Comparison of ENCODE assay signal across 8 cellular contexts in the genomic region with DNA sequence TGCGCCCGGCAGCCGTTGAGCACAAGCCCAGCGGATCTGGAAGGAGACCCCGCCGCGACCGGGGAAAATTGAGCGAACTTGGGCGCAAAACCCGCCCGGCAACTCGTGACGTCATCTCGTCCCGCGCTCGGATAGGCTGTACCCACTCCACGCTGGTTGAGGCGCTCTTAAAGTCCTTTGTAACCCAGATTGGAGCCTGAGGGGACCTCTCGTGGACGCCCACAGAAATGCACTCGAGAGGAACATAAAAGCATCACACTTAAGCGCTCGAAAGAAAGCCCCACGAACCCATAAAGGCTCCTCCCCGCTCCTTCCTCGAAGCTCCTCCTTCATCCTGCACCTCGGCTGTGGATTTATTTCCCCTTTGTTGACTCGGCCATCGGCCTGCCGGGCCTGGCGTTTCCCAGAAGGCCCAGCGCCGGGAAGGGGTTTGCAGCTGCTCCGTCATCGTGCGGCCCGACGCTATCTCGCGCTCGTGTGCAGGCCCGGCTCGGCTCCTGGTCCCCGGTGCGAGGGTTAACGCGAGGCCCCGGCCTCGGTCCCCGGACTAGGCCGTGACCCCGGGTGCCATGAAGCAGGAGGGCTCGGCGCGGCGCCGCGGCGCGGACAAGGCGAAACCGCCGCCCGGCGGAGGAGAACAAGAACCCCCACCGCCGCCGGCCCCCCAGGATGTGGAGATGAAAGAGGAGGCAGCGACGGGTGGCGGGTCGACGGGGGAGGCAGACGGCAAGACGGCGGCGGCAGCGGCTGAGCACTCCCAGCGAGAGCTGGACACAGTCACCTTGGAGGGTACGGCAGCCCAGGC. TPM values are rescaled to one million over a fixed set of nuclear protein-coding genes. Genes with fewer than 3 reads are reported as not detected.
DNase-seq lines count a peak whose midpoint lies in the region; ATAC-seq, FAIRE-seq and TF ChIP-seq lines count a peak whose summit lies in the region.

A gene (plus strand): TSS at position 406 of the 805 bp plus-strand sequence. CDS start 164 bp downstream, at position 570.

- POLR2A ChIA-PET in BJ (lab: Charles Lee), result no interaction called here

- H3K4me3 Mint-ChIP-seq in chondrocyte (ENCODE audit: unreplicated experiment), result peak within 1 kb of the TSS; percentile 92

- peaks cover 7% of the 10 kb centered on the region for H3K36me3 Mint-ChIP-seq in chondrocyte (ENCODE audit: low read depth)

- H3K27me3 ChIP-seq in BJ (ENCODE audit: control insufficient read depth, insufficient read depth, low read length), result no peaks in the 10 kb centered on the region

- peaks cover 3 to 12% of the 10 kb centered on the region in 2 donors for H3K4me1 ChIP-seq in kidney (ENCODE audit: control insufficient read depth in 1 of 2, insufficient read depth in 1 of 2, low read depth in 1 of 2, low read length in 2 of 2)

- H3K4me1 Mint-ChIP-seq in chondrocyte (ENCODE audit: low read depth), result peaks cover 29% of the 10 kb centered on the region

- H3K9ac ChIP-seq in kidney (ENCODE audit: low read length in 2 of 2), result peak within 1 kb of the TSS; percentile 97

- H3K36me3 ChIP-seq in BJ (ENCODE audit: control insufficient read depth, insufficient read depth, low read length) (peaks cover 12% of the 10 kb centered on the region), kidney (ENCODE audit: control insufficient read depth in 1 of 2, insufficient read depth in 2 of 2, low read length in 2 of 2) (peaks cover 14 to 15% of the 10 kb centered on the region in 2 donors)

- peak within 1 kb of the TSS; percentile 83 to 86 for H3K27ac ChIP-seq in kidney (ENCODE audit: low read depth in 2 of 2, low read length in 2 of 2)

- H3K27ac Mint-ChIP-seq in chondrocyte (ENCODE audit: unreplicated experiment), result peak within 1 kb of the TSS; percentile 93

- H3K9me3 Mint-ChIP-seq in chondrocyte (ENCODE audit: low read depth), result no peaks in the 10 kb centered on the region

- TF ChIP-seq CTCF in BJ (IDR thresholded peaks at IDR 0.05; ENCODE audit: insufficient read depth, low read depth, low read length) (peak; percentile 80), chondrocyte (IDR thresholded peaks at IDR 0.05) (peak; percentile 81), kidney (IDR thresholded peaks at IDR 0.05; ENCODE audit: borderline replicate concordance, extremely low read depth, insufficient read depth) (peak; percentile 82)

- ATAC-seq in HG03442 (IDR thresholded peaks at IDR 0.05; ENCODE audit: unreplicated experiment), result peak; percentile 90

- H3K27me3 Mint-ChIP-seq in chondrocyte (ENCODE audit: low read depth), result peaks cover 6% of the 10 kb centered on the region

- peak; percentile 98 for FAIRE-seq in kidney (lab: Jason Lieb, UNC)

- peak; percentile 99 for DNase-seq in BJ (ENCODE audit: low read depth)
- peak; percentile 92 for DNase-seq in GM19238 (ENCODE audit: insufficient read length, low spot score)
- DNase-seq in NCI-H510A treated with DMSO at 0.1 percent for 48 hours (lab: John Stamatoyannopoulos, UW), result peak; percentile 98
- DNase-seq in activated CD4-positive, alpha-beta T cell treated with anti-CD3 and anti-CD28 coated beads for 24 hours (ENCODE audit: low read depth in 2 of 2), result peak; percentile 94 to 97
- DNase-seq in chondrocyte (ENCODE audit: low spot score), result peak; percentile 98
- peak; percentile 99 for DNase-seq in kidney
- DNase-seq in stimulated activated CD4-positive, alpha-beta T cell treated with anti-CD3 and anti-CD28 coated beads, Interleukin-15, amount 100 ng/mL, for 24 hours, result peak; percentile 99

- H3K9me3 ChIP-seq in kidney (ENCODE audit: control insufficient read depth in 1 of 2, low read length in 2 of 2), result no peaks in the 10 kb centered on the region

- H3K4me3 ChIP-seq in BJ (ENCODE audit: low read depth, low read length), result peak within 1 kb of the TSS; percentile 75
- H3K4me3 ChIP-seq in kidney (ENCODE audit: low read length in 2 of 2), result peak within 1 kb of the TSS; percentile 94

- intact Hi-C loops in kidney (cut with DNase I), result no loop called here

- CTCF ChIA-PET in BJ (lab: Yijun Ruan, JAX), result interaction anchor here (0.5 to 5.5 kb wide), 28 partner anchors 10 to 359 kb away, joined by 3 to 51 read pairs (median 3); a partner anchor contains a TSS

RNA-seq across cellular contexts. Expression of the gene that starts here (rescaled TPM):
- polyA plus RNA-seq in BJ (2011; rRNA removed), result 57.0 and 104 TPM in 2 replicates
- 60.9 and 77.5 TPM in 2 replicates for polyA minus RNA-seq in BJ (2011; rRNA and poly(A)+ RNA removed)
- 83.6 to 101 TPM (median 86.9 TPM) in 3 replicates for total RNA-seq in chondrocyte
- 66.4 TPM for total RNA-seq in kidney
- polyA plus RNA-seq in kidney (ENCODE audit: insufficient read depth, low read depth, low replicate concordance), result 63.6 TPM

Comparison
In these comparisons a context has a peak if more than half of its experiments do, and no peak if none do; other contexts are left out.
1. Peak in every context shown above with its lines: DNase-seq, ATAC-seq, H3K4me3 ChIP-seq and H3K27ac ChIP-seq.